ENCODE assay signal across 15 cellular contexts in genomic region chr11:65585396-65586246, GRCh38.
A peak's percentile ranks its signal among the peaks of the same experiment; 100 is the strongest.
DNase-seq lines count a peak whose midpoint lies in the region; ATAC-seq, FAIRE-seq and TF ChIP-seq lines count a peak whose summit lies in the region.
"Had no signal": no experiment of that assay in that cellular context is flagged by ENCODE, and none has a peak within 500 bp of the region (broad histone marks: within the 10 kb centered on the region; RNA-seq: fewer than 3 reads in every experiment).

No MANE protein-coding gene starts in this region.

- CTCF ChIA-PET in HEK293T (lab: Yijun Ruan, JAX): interaction anchor here (0.9 to 1.2 kb wide), 3 partner anchors 8 to 45 kb away, joined by 3 to 5 read pairs (median 4); partner anchors contain the start of gene FAM89B

- DNase-seq in T-helper 1 cell (no peak), HEK293T (ENCODE audit: extremely low spot score) (no peak), HTR-8/SVneo (ENCODE audit: insufficient read length, low spot score) (no peak)
- DNase-seq in central memory CD8-positive, alpha-beta T cell (ENCODE audit: low spot score in 2 of 2): no peak
- DNase-seq: foreskin keratinocyte, IMR-90, kidney glomerular epithelial cell, NCI-H1694 had no signal

- peaks cover 33% of the 10 kb centered on the region for H3K36me3 Mint-ChIP-seq in T-helper 1 cell treated with Interleukin-12 subunit alpha and Interleukin-12 subunit beta and Interleukin-4 antibody, amounts not matched to agents 30 μg/mL and 1 μg/mL, for 36 hours (ENCODE audit: low read depth)
- H3K36me3 Mint-ChIP-seq in central memory CD8-positive, alpha-beta T cell (ENCODE audit: insufficient read depth): peaks cover 24% of the 10 kb centered on the region

- H3K4me2 ChIP-seq in KMS-11: peak overlapping the region; percentile 95; the same call in 1 of the 2 replicates

- FAIRE-seq in HTR-8/SVneo (lab: Jason Lieb, UNC): no peak
- FAIRE-seq: urothelium cell line had no signal

- H3K27ac ChIP-seq in KMS-11: peak overlapping the region; percentile 93
- peak overlapping the region; percentile 19 for H3K27ac ChIP-seq in rectal smooth muscle tissue (ENCODE audit: low read depth, low read length)
- H3K27ac ChIP-seq: foreskin keratinocyte had no signal

- H3K79me2 ChIP-seq in KMS-11 (ENCODE audit: insufficient read depth, low read depth): no peaks in the 10 kb centered on the region; the same call in 1 of the 2 replicates

- no peak overlapping the region for H2AFZ ChIP-seq in KMS-11 (ENCODE audit: low read depth)

- peaks cover 64% of the 10 kb centered on the region for H3K4me1 ChIP-seq in KMS-11 (ENCODE audit: low read depth, poor library complexity, severe bottlenecking)
- peaks cover 18% of the 10 kb centered on the region for H3K4me1 ChIP-seq in rectal smooth muscle tissue (ENCODE audit: control insufficient read depth, insufficient read depth, low read length)
- H3K4me1 ChIP-seq: foreskin keratinocyte, HAP-1 had no signal

- ATAC-seq in central memory CD8-positive, alpha-beta T cell (replicated peaks; ENCODE audit: extremely low read depth, poor library complexity, severe bottlenecking): no peak
- no peak for ATAC-seq in HG02678 (IDR thresholded peaks at IDR 0.05; ENCODE audit: unreplicated experiment)
- ATAC-seq: foreskin keratinocyte had no signal

- H4K20me1 ChIP-seq in KMS-11 (ENCODE audit: insufficient read depth): no peaks in the 10 kb centered on the region

- POLR2A ChIA-PET in HEK293T (lab: Yijun Ruan, JAX): interaction anchor here (1.4 to 1.5 kb wide), 2 partner anchors 8 to 14 kb away, joined by 4 read pairs; no protein-coding TSS in a partner anchor

- H3K4me3 ChIP-seq in KMS-11 (IDR thresholded peaks at IDR 0.05; ENCODE audit: insufficient read depth, low read depth, low read length) (no peak overlapping the region), rectal smooth muscle tissue (ENCODE audit: low read length) (no peak overlapping the region)
- H3K4me3 ChIP-seq: adrenal gland, HAP-1 had no signal

- H3K9me3 Mint-ChIP-seq in T-helper 1 cell treated with Interleukin-12 subunit alpha and Interleukin-12 subunit beta and Interleukin-4 antibody, amounts not matched to agents 30 μg/mL and 1 μg/mL, for 36 hours: no peaks in the 10 kb centered on the region
- no peaks in the 10 kb centered on the region for H3K9me3 Mint-ChIP-seq in central memory CD8-positive, alpha-beta T cell

- no peaks in the 10 kb centered on the region for H3K27me3 Mint-ChIP-seq in T-helper 1 cell treated with Interleukin-12 subunit alpha and Interleukin-12 subunit beta and Interleukin-4 antibody, amounts not matched to agents 30 μg/mL and 1 μg/mL, for 36 hours (ENCODE audit: low read depth)
- no peaks in the 10 kb centered on the region for H3K27me3 Mint-ChIP-seq in central memory CD8-positive, alpha-beta T cell

- H3K27me3 ChIP-seq in KMS-11 (ENCODE audit: insufficient read depth, low read depth) (no peaks in the 10 kb centered on the region), rectal smooth muscle tissue (ENCODE audit: control insufficient read depth, insufficient read depth, low read length) (no peaks in the 10 kb centered on the region)
- H3K27me3 ChIP-seq: adrenal gland had no signal

- TF ChIP-seq CTCF in KMS-11 (conservative IDR thresholded peaks at IDR 0.05; ENCODE audit: low read depth, low read length): no peak

- no peak overlapping the region for H3K9ac ChIP-seq in KMS-11
- no peak overlapping the region for H3K9ac ChIP-seq in rectal smooth muscle tissue (ENCODE audit: low read length)

- H3K27ac Mint-ChIP-seq in T-helper 1 cell treated with Interleukin-12 subunit alpha and Interleukin-12 subunit beta and Interleukin-4 antibody, amounts not matched to agents 30 μg/mL and 1 μg/mL, for 36 hours: peak overlapping the region; percentile 52
- H3K27ac Mint-ChIP-seq in central memory CD8-positive, alpha-beta T cell (ENCODE audit: low read depth): no peak overlapping the region

- H3K4me3 Mint-ChIP-seq in T-helper 1 cell treated with Interleukin-12 subunit alpha and Interleukin-12 subunit beta and Interleukin-4 antibody, amounts not matched to agents 30 μg/mL and 1 μg/mL, for 36 hours: no peak overlapping the region
- peak overlapping the region; percentile 11 for H3K4me3 Mint-ChIP-seq in central memory CD8-positive, alpha-beta T cell

- peaks cover 47% of the 10 kb centered on the region for H3K4me1 Mint-ChIP-seq in T-helper 1 cell treated with Interleukin-12 subunit alpha and Interleukin-12 subunit beta and Interleukin-4 antibody, amounts not matched to agents 30 μg/mL and 1 μg/mL, for 36 hours (ENCODE audit: low read depth)
- H3K4me1 Mint-ChIP-seq in central memory CD8-positive, alpha-beta T cell: peaks cover 54% of the 10 kb centered on the region

- H3K36me3 ChIP-seq in KMS-11 (ENCODE audit: insufficient read depth): no peaks in the 10 kb centered on the region; the same call in 1 of the 2 replicates
- peaks cover 35% of the 10 kb centered on the region for H3K36me3 ChIP-seq in rectal smooth muscle tissue (ENCODE audit: control insufficient read depth, insufficient read depth, low read length)
- H3K36me3 ChIP-seq: HAP-1 had no signal

TF ChIP-seq in HEK293T, 16 proteins besides CTCF, POLR2A, EP300 and RAD21:
- TF ChIP-seq CTBP1 (IDR thresholded peaks at IDR 0.05; ENCODE audit: borderline replicate concordance) (no peak), LEF1 (IDR thresholded peaks at IDR 0.05; ENCODE audit: borderline replicate concordance) (no peak), ZNF384 (IDR thresholded peaks at IDR 0.05) (no peak), FOXM1 (IDR thresholded peaks at IDR 0.05; ENCODE audit: borderline replicate concordance) (no peak), FOXK2 (IDR thresholded peaks at IDR 0.05) (no peak), BHLHE40 (IDR thresholded peaks at IDR 0.05; ENCODE audit: borderline replicate concordance) (no peak), NFRKB (IDR thresholded peaks at IDR 0.05) (no peak)
TF ChIP-seq in HEK293T: peak in this region for 0.
